In the genomic region with DNA sequence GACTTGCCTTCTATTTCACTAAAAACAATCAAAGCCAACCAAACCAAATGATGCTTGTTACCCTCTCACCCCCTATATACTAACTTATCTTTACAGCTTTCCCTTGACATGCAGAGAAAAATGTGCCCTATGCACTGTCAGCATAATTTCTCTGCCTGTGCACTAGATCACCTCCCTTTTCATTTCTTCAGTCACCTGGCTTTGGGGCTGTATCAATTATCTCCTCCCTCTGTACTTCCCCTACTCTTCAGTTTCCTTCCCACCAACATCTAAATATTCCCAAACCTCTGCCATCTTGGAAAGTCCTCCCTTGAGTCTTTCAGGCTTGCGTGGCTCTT, we compare ENCODE assay signal across 22 cellular contexts.
"Had no signal": no experiment of that assay in that cellular context is flagged by ENCODE, and none has a peak within 500 bp of the region (broad histone marks: within the 10 kb centered on the region; RNA-seq: fewer than 3 reads in every experiment).

No MANE protein-coding gene starts in this region.

- H3K9me3 ChIP-seq: MG63, SJSA1 had no signal

- H3K4me3 ChIP-seq: MG63, SJSA1, SK-N-MC had no signal

- H3K4me1 ChIP-seq: SJSA1 had no signal

- DNase-seq: Karpas-422, KG1, MG63, NCI-H1092, NCI-H1105 treated with DMSO at 0.1 percent for 48 hours, NCI-H1417 treated with DMSO at 0.1 percent for 48 hours, NCI-H146, NCI-H1694 treated with DMSO at 0.1 percent for 48 hours, NCI-H1930, NCI-H2081, NCI-H2171, NCI-H446, NCI-H510A, NCI-H524 treated with DMSO at 0.1 percent for 48 hours, NCI-H69, NCI-H774, Right ventricle myocardium superior, RPMI8226, SIG-M5 had no signal

- H3K27ac ChIP-seq: SJSA1, SK-N-MC had no signal

- H3K36me3 ChIP-seq: MG63, SJSA1 had no signal

- FAIRE-seq: RCC 7860 had no signal

- H3K27me3 ChIP-seq: MG63, SJSA1 had no signal
